In genomic region chr2:37657471-37657870, GRCh38 we compare ENCODE assay signal across 2 cellular contexts.
TF ChIP-seq lines count a peak whose summit lies in the region.

No MANE protein-coding gene starts in this region.

TF ChIP-seq in SK-N-SH, 30 proteins besides CTCF, POLR2A, EP300 and RAD21 (continued from another document):
- TF ChIP-seq, protein P1, sequence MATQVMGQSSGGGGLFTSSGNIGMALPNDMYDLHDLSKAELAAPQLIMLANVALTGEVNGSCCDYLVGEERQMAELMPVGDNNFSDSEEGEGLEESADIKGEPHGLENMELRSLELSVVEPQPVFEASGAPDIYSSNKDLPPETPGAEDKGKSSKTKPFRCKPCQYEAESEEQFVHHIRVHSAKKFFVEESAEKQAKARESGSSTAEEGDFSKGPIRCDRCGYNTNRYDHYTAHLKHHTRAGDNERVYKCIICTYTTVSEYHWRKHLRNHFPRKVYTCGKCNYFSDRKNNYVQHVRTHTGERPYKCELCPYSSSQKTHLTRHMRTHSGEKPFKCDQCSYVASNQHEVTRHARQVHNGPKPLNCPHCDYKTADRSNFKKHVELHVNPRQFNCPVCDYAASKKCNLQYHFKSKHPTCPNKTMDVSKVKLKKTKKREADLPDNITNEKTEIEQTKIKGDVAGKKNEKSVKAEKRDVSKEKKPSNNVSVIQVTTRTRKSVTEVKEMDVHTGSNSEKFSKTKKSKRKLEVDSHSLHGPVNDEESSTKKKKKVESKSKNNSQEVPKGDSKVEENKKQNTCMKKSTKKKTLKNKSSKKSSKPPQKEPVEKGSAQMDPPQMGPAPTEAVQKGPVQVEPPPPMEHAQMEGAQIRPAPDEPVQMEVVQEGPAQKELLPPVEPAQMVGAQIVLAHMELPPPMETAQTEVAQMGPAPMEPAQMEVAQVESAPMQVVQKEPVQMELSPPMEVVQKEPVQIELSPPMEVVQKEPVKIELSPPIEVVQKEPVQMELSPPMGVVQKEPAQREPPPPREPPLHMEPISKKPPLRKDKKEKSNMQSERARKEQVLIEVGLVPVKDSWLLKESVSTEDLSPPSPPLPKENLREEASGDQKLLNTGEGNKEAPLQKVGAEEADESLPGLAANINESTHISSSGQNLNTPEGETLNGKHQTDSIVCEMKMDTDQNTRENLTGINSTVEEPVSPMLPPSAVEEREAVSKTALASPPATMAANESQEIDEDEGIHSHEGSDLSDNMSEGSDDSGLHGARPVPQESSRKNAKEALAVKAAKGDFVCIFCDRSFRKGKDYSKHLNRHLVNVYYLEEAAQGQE (IDR thresholded peaks at IDR 0.05; ENCODE audit: low read depth, low read length): no peak
- TF ChIP-seq NFIC (IDR thresholded peaks at IDR 0.05; ENCODE audit: borderline replicate concordance): no peak
- no peak for TF ChIP-seq RFX5 (IDR thresholded peaks at IDR 0.05; ENCODE audit: low read length)
- TF ChIP-seq CHD2 (IDR thresholded peaks at IDR 0.05; ENCODE audit: low read length, partially characterized antibody): no peak
- no peak for TF ChIP-seq JUND (IDR thresholded peaks at IDR 0.05)
- TF ChIP-seq FOSL2 (IDR thresholded peaks at IDR 0.05; ENCODE audit: borderline replicate concordance, low read depth): no peak
- TF ChIP-seq GATA2 (CRISPR knock-in tag; IDR thresholded peaks at IDR 0.05): no peak
- TF ChIP-seq MXI1 (IDR thresholded peaks at IDR 0.05; ENCODE audit: low read depth, low read length): no peak
- TF ChIP-seq RXRA (IDR thresholded peaks at IDR 0.05; ENCODE audit: borderline replicate concordance, low read depth): no peak
- TF ChIP-seq, protein P2, sequence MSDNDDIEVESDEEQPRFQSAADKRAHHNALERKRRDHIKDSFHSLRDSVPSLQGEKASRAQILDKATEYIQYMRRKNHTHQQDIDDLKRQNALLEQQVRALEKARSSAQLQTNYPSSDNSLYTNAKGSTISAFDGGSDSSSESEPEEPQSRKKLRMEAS (IDR thresholded peaks at IDR 0.05; ENCODE audit: low read depth): no peak
- no peak for TF ChIP-seq YY1 (IDR thresholded peaks at IDR 0.05; ENCODE audit: low read depth)
- no peak for TF ChIP-seq TAF1 (IDR thresholded peaks at IDR 0.05; ENCODE audit: borderline replicate concordance, low read depth, low read length)
- TF ChIP-seq NRF1 (IDR thresholded peaks at IDR 0.05; ENCODE audit: low read depth, low read length): no peak
- TF ChIP-seq TEAD4 (IDR thresholded peaks at IDR 0.05; ENCODE audit: borderline replicate concordance, insufficient read depth): no peak
- no peak; the same call in 1 of the 2 replicates for TF ChIP-seq POLR2AphosphoS5 (IDR thresholded peaks at IDR 0.05; ENCODE audit: low read depth, low read length)
TF ChIP-seq in SK-N-SH: peak in this region for 0.

TF ChIP-seq in SK-N-SH treated with all-trans-retinoic acid at 6 μM for 48 hours, 23 proteins besides CTCF, POLR2A, EP300 and RAD21 (continued from another document):
- TF ChIP-seq, protein P3, sequence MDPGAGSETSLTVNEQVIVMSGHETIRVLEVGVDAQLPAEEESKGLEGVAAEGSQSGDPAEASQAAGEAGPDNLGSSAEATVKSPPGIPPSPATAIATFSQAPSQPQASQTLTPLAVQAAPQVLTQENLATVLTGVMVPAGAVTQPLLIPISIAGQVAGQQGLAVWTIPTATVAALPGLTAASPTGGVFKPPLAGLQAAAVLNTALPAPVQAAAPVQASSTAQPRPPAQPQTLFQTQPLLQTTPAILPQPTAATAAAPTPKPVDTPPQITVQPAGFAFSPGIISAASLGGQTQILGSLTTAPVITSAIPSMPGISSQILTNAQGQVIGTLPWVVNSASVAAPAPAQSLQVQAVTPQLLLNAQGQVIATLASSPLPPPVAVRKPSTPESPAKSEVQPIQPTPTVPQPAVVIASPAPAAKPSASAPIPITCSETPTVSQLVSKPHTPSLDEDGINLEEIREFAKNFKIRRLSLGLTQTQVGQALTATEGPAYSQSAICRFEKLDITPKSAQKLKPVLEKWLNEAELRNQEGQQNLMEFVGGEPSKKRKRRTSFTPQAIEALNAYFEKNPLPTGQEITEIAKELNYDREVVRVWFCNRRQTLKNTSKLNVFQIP (CRISPR knock-in tag; IDR thresholded peaks at IDR 0.05; ENCODE audit: borderline replicate concordance, low read depth): no peak
- TF ChIP-seq ZNF565 (CRISPR knock-in tag; conservative IDR thresholded peaks at IDR 0.05; ENCODE audit: low read depth): no peak
- no peak for TF ChIP-seq ZC3H10 (CRISPR knock-in tag; IDR thresholded peaks at IDR 0.05)
- TF ChIP-seq SNAI2 (CRISPR knock-in tag; IDR thresholded peaks at IDR 0.05): no peak
- TF ChIP-seq BACH2 (CRISPR knock-in tag; IDR thresholded peaks at IDR 0.05; ENCODE audit: borderline replicate concordance): no peak
- TF ChIP-seq, protein P4, sequence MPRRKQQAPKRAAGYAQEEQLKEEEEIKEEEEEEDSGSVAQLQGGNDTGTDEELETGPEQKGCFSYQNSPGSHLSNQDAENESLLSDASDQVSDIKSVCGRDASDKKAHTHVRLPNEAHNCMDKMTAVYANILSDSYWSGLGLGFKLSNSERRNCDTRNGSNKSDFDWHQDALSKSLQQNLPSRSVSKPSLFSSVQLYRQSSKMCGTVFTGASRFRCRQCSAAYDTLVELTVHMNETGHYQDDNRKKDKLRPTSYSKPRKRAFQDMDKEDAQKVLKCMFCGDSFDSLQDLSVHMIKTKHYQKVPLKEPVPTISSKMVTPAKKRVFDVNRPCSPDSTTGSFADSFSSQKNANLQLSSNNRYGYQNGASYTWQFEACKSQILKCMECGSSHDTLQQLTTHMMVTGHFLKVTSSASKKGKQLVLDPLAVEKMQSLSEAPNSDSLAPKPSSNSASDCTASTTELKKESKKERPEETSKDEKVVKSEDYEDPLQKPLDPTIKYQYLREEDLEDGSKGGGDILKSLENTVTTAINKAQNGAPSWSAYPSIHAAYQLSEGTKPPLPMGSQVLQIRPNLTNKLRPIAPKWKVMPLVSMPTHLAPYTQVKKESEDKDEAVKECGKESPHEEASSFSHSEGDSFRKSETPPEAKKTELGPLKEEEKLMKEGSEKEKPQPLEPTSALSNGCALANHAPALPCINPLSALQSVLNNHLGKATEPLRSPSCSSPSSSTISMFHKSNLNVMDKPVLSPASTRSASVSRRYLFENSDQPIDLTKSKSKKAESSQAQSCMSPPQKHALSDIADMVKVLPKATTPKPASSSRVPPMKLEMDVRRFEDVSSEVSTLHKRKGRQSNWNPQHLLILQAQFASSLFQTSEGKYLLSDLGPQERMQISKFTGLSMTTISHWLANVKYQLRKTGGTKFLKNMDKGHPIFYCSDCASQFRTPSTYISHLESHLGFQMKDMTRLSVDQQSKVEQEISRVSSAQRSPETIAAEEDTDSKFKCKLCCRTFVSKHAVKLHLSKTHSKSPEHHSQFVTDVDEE (CRISPR knock-in tag; IDR thresholded peaks at IDR 0.05): no peak
- TF ChIP-seq CSDC2 (CRISPR knock-in tag; IDR thresholded peaks at IDR 0.05): no peak
- TF ChIP-seq OSR1 (CRISPR knock-in tag; IDR thresholded peaks at IDR 0.05): no peak
- TF ChIP-seq CREB5 (CRISPR knock-in tag; IDR thresholded peaks at IDR 0.05; ENCODE audit: low read depth): no peak
